Comparison of ENCODE assay signal across 17 cellular contexts in genomic region chr5:57408285-57408684, GRCh38.
A peak's percentile ranks its signal among the peaks of the same experiment; 100 is the strongest.
DNase-seq lines count a peak whose midpoint lies in the region; ATAC-seq and TF ChIP-seq lines count a peak whose summit lies in the region.
"Had no signal": no experiment of that assay in that cellular context is flagged by ENCODE, and none has a peak within 500 bp of the region (broad histone marks: within the 10 kb centered on the region; RNA-seq: fewer than 3 reads in every experiment).

No MANE protein-coding gene starts in this region.

- H2AK9ac ChIP-seq in IMR-90 (replicated peaks; ENCODE audit: low read depth, low read length, poor library complexity) = no peak overlapping the region

- no peak overlapping the region for H3K14ac ChIP-seq in IMR-90 (replicated peaks; ENCODE audit: low read depth, low read length)

- peak overlapping the region; percentile 38; the same call in 1 of the 2 replicates for H4K5ac ChIP-seq in IMR-90 (ENCODE audit: low read depth, low read length)

- H3K18ac ChIP-seq in IMR-90 (ENCODE audit: low read depth, low read length) = peak overlapping the region; percentile 64; the same call in 1 of the 2 replicates

- H3K36me3 Mint-ChIP-seq in type B pancreatic cell = no peaks in the 10 kb centered on the region

- CTCF ChIA-PET in IMR-90 (lab: Yijun Ruan, JAX) = interaction anchor here (0.6 to 0.7 kb wide), 3 partner anchors 33 to 165 kb away, joined by 3 read pairs; no protein-coding TSS in a partner anchor

- H2BK5ac ChIP-seq in IMR-90 (ENCODE audit: low read depth, low read length, poor library complexity, severe bottlenecking) = no peak overlapping the region

- intact Hi-C loops in IMR-90 (cut with micrococcal nuclease) = loop anchor here (1.0 kb wide), 1 partner anchor 89 kb away; no protein-coding TSS in a partner anchor

- H3K27ac ChIP-seq in BLaER1 (no peak overlapping the region), IMR-90 (ENCODE audit: insufficient read depth, low read length) (peak overlapping the region; percentile 76; the same call in 1 of the 2 replicates), right atrium auricular region (peak overlapping the region; percentile 49 to 76), subcutaneous abdominal adipose tissue (ENCODE audit: low read depth, low read length) (peak overlapping the region; percentile 95)

- no peaks in the 10 kb centered on the region for H3K9me3 Mint-ChIP-seq in type B pancreatic cell
- H3K9me3 Mint-ChIP-seq: CD4-positive, alpha-beta T cell had no signal

- H3K4me2 ChIP-seq in BLaER1 (peak overlapping the region; percentile 18; the same call in 1 of the 2 replicates), IMR-90 (ENCODE audit: low read depth, low read length) (no peak overlapping the region)

- H3K56ac ChIP-seq in IMR-90 (ENCODE audit: extremely low read depth, insufficient read depth, low read length) = no peak overlapping the region

- no peak overlapping the region for H3K4me3 Mint-ChIP-seq in type B pancreatic cell
- H3K4me3 Mint-ChIP-seq: CD4-positive, alpha-beta T cell had no signal

- H3K9me3 ChIP-seq in BLaER1 (no peaks in the 10 kb centered on the region), IMR-90 (ENCODE audit: control insufficient read depth, insufficient read depth, low read length) (no peaks in the 10 kb centered on the region), right atrium auricular region (no peaks in the 10 kb centered on the region), subcutaneous abdominal adipose tissue (ENCODE audit: control insufficient read depth in 5 of 5, low read length in 5 of 5) (no peaks in the 10 kb centered on the region)

- H3K4ac ChIP-seq in IMR-90 (ENCODE audit: low read depth, low read length) = peak overlapping the region; percentile 13; the same call in 1 of the 2 replicates

- H2AK5ac ChIP-seq in IMR-90 (ENCODE audit: low read depth, low read length) = peak overlapping the region; percentile 69

- H3K4me1 ChIP-seq in BLaER1 = peaks cover 22% of the 10 kb centered on the region
- H3K4me1 ChIP-seq in IMR-90 (ENCODE audit: control insufficient read depth, insufficient read depth, low read length) = peaks cover 11% of the 10 kb centered on the region
- H3K4me1 ChIP-seq in right atrium auricular region = peaks cover 0 to 64% of the 10 kb centered on the region in 2 donors
- H3K4me1 ChIP-seq in subcutaneous abdominal adipose tissue (ENCODE audit: control insufficient read depth in 5 of 5, insufficient read depth in 5 of 5, low read length in 5 of 5) = peaks cover 15 to 82% (median 56%) of the 10 kb centered on the region in 5 donors

- H2AFZ ChIP-seq in IMR-90 (replicated peaks; ENCODE audit: low read length, poor library complexity) = no peak overlapping the region

- H4K20me1 ChIP-seq in BLaER1 = no peaks in the 10 kb centered on the region
- H4K20me1 ChIP-seq in IMR-90 (ENCODE audit: insufficient read depth, low read length) = no peaks in the 10 kb centered on the region

- no peak overlapping the region for H4K91ac ChIP-seq in IMR-90 (ENCODE audit: insufficient read depth, low read depth, low read length)

- no peaks in the 10 kb centered on the region for H3K9me1 ChIP-seq in IMR-90 (ENCODE audit: insufficient read depth, low read length)

- no peak overlapping the region; the same call in 2 of the 3 replicates for H2BK15ac ChIP-seq in IMR-90 (ENCODE audit: low read depth, low read length)

- no peaks in the 10 kb centered on the region for H3K4me1 Mint-ChIP-seq in type B pancreatic cell (ENCODE audit: unreplicated experiment)

- POLR2A ChIA-PET in IMR-90 (lab: Charles Lee; ENCODE audit: unreplicated experiment) = no interaction called here

- dilution Hi-C loops in IMR-90 (cut with HindIII; ENCODE audit: low sequenced_read_pairs, unreplicated experiment) = no loop called here

- ATAC-seq in IMR-90 (ENCODE audit: low read depth) = no peak

- peak overlapping the region; percentile 22; the same call in 1 of the 2 replicates for H2BK20ac ChIP-seq in IMR-90 (ENCODE audit: low read depth, low read length)

- H3K27ac Mint-ChIP-seq in type B pancreatic cell = no peak overlapping the region
- H3K27ac Mint-ChIP-seq: CD4-positive, alpha-beta T cell had no signal

- TF ChIP-seq RAD21 in IMR-90 (IDR thresholded peaks at IDR 0.05; ENCODE audit: low read length) = no peak

- peak overlapping the region; percentile 33; the same call in 1 of the 2 replicates for H2BK120ac ChIP-seq in IMR-90 (ENCODE audit: low read depth, low read length)

- H3K4me3 ChIP-seq in BLaER1 = no peak overlapping the region
- no peak overlapping the region for H3K4me3 ChIP-seq in IMR-90 (ENCODE audit: insufficient read depth, low read depth, low read length)
- no peak overlapping the region for H3K4me3 ChIP-seq in right atrium auricular region
- H3K4me3 ChIP-seq in subcutaneous abdominal adipose tissue (ENCODE audit: low read depth in 1 of 5, low read length in 5 of 5) = peak overlapping the region in 1 of 5 donors; percentile 23

- no peaks in the 10 kb centered on the region for H3K79me1 ChIP-seq in IMR-90 (ENCODE audit: low read depth in 1 of 2, low read length in 2 of 2)

- TF ChIP-seq CTCF in IMR-90 (conservative IDR thresholded peaks at IDR 0.05; ENCODE audit: low read depth, low read length) = no peak
- no peak for TF ChIP-seq CTCF in right atrium auricular region (IDR thresholded peaks at IDR 0.05)
- TF ChIP-seq CTCF in type B pancreatic cell (conservative IDR thresholded peaks at IDR 0.05) = no peak
- TF ChIP-seq CTCF in GM13977 (IDR thresholded peaks at IDR 0.05; ENCODE audit: extremely low read depth, insufficient read depth, missing control alignments) = no peak

- DNase-seq in IMR-90 (no peak), right atrium auricular region (ENCODE audit: low spot score) (no peak), Kasumi-1 (lab: John Stamatoyannopoulos, UW) (no peak), type B pancreatic cell (ENCODE audit: extremely low spot score, unreplicated experiment) (no peak), GM13977 (ENCODE audit: low spot score) (no peak)
- DNase-seq: Calu3; CD4-positive, alpha-beta T cell; DMS53; H7; NCI-H1105 treated with DMSO at 0.1 percent for 48 hours; NCI-H187 treated with DMSO at 0.1 percent for 48 hours; NCI-H2171; NCI-H69; NK-92 treated with Interleukin-12 subunit alpha and Interleukin-12 subunit beta, amount 100 ng/mL, for 24 hours; SIG-M5 had no signal

- no peak overlapping the region for H3K23ac ChIP-seq in IMR-90 (ENCODE audit: low read depth, low read length)

- no CpG with 5 or more reads among the region's 5 CpGs for whole genome bisulfite sequencing in IMR-90 (ENCODE audit: extremely low coverage in 2 of 2, insufficient read length in 1 of 2), 2 experiments

- in situ Hi-C loops in IMR-90 (cut with MboI; ENCODE audit: low sequenced_read_pairs) = loop anchor here (25.0 kb wide), 1 partner anchor 1054 kb away; the partner anchor contains the start of gene PLK2
- in situ Hi-C loops in GM13977 (cut with MboI; ENCODE audit: low pct_unique_long_range_greater_than_20kb, low sequenced_read_pairs, unreplicated experiment) = no loop called here

- no peak overlapping the region for H4K8ac ChIP-seq in IMR-90 (ENCODE audit: low read depth in 2 of 2, low read length in 2 of 2)

- no peaks in the 10 kb centered on the region for H3K27me3 Mint-ChIP-seq in type B pancreatic cell

- no peaks in the 10 kb centered on the region for H3K36me3 ChIP-seq in BLaER1
- H3K36me3 ChIP-seq in IMR-90 (ENCODE audit: control insufficient read depth, insufficient read depth, low read length) = no peaks in the 10 kb centered on the region
- H3K36me3 ChIP-seq in right atrium auricular region = no peaks in the 10 kb centered on the region
- no peaks in the 10 kb centered on the region for H3K36me3 ChIP-seq in subcutaneous abdominal adipose tissue (ENCODE audit: control insufficient read depth in 5 of 5, insufficient read depth in 5 of 5, low read length in 5 of 5)

- H3K27me3 ChIP-seq in BLaER1 (no peaks in the 10 kb centered on the region), IMR-90 (ENCODE audit: control insufficient read depth, insufficient read depth, low read length) (no peaks in the 10 kb centered on the region), right atrium auricular region (no peaks in the 10 kb centered on the region), subcutaneous abdominal adipose tissue (ENCODE audit: control insufficient read depth in 5 of 5, insufficient read depth in 4 of 5, low read length in 5 of 5) (no peaks in the 10 kb centered on the region)

- no TSS peak for BruUV-seq in IMR-90 (replicated peaks; lab: Mats Ljungman, UMichigan)

- TF ChIP-seq POLR2A in IMR-90 (IDR thresholded peaks at IDR 0.05; ENCODE audit: low read depth, low read length) = no peak

- no peak overlapping the region for H3K9ac ChIP-seq in BLaER1
- H3K9ac ChIP-seq in IMR-90 (ENCODE audit: low read depth, low read length) = no peak overlapping the region
- H3K9ac ChIP-seq in subcutaneous abdominal adipose tissue (ENCODE audit: low read length in 5 of 5) = no peak overlapping the region

TF ChIP-seq in IMR-90, 13 proteins besides CTCF, POLR2A, EP300 and RAD21 (continues in another document):
- TF ChIP-seq RFX5 (IDR thresholded peaks at IDR 0.05; ENCODE audit: low read depth, low read length) = no peak
- TF ChIP-seq, protein P1, sequence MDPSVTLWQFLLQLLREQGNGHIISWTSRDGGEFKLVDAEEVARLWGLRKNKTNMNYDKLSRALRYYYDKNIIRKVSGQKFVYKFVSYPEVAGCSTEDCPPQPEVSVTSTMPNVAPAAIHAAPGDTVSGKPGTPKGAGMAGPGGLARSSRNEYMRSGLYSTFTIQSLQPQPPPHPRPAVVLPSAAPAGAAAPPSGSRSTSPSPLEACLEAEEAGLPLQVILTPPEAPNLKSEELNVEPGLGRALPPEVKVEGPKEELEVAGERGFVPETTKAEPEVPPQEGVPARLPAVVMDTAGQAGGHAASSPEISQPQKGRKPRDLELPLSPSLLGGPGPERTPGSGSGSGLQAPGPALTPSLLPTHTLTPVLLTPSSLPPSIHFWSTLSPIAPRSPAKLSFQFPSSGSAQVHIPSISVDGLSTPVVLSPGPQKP (IDR thresholded peaks at IDR 0.05; ENCODE audit: borderline replicate concordance, low read depth, low read length) = no peak
- no peak for TF ChIP-seq NFE2L2 (IDR thresholded peaks at IDR 0.05; ENCODE audit: low read depth, low read length)
- TF ChIP-seq FOS (IDR thresholded peaks at IDR 0.05; ENCODE audit: low read depth, low read length) = no peak
- TF ChIP-seq USF2 (IDR thresholded peaks at IDR 0.05; ENCODE audit: low read depth, low read length) = no peak
- TF ChIP-seq MAZ (IDR thresholded peaks at IDR 0.05; ENCODE audit: borderline replicate concordance, low read depth, low read length) = no peak
- TF ChIP-seq CEBPB (IDR thresholded peaks at IDR 0.05; ENCODE audit: low read depth, low read length) = no peak
- TF ChIP-seq SMC3 (IDR thresholded peaks at IDR 0.05; ENCODE audit: low read depth, low read length) = no peak
- no peak for TF ChIP-seq MAFK (IDR thresholded peaks at IDR 0.05; ENCODE audit: low read depth, low read length)
